Comparison of ENCODE assay signal across 17 cellular contexts in genomic region chr13:72430923-72431322, GRCh38.
DNase-seq lines count a peak whose midpoint lies in the region; FAIRE-seq and TF ChIP-seq lines count a peak whose summit lies in the region.
"Had no signal": no experiment of that assay in that cellular context is flagged by ENCODE, and none has a peak within 500 bp of the region (broad histone marks: within the 10 kb centered on the region; RNA-seq: fewer than 3 reads in every experiment).

No MANE protein-coding gene starts in this region.

- no peak for TF ChIP-seq EP300 in H1 (IDR thresholded peaks at IDR 0.05; ENCODE audit: borderline replicate concordance in 1 of 2, low read depth in 2 of 2, low read length in 2 of 2)

- TF ChIP-seq CTCF in H1 (IDR thresholded peaks at IDR 0.05; ENCODE audit: control extremely low read depth in 1 of 3, insufficient read depth in 1 of 3, low read depth in 1 of 3, low read length in 3 of 3) (no peak), H9 (conservative IDR thresholded peaks at IDR 0.05) (no peak)

- TF ChIP-seq POLR2A in H1 (IDR thresholded peaks at IDR 0.05; ENCODE audit: control extremely low read depth in 1 of 2, low read depth in 2 of 2, low read length in 2 of 2), result no peak

- no peak overlapping the region for H4K5ac ChIP-seq in H1 (ENCODE audit: insufficient read length, low read depth, low read length)
- no peak overlapping the region for H4K5ac ChIP-seq in H9 (ENCODE audit: insufficient read length, low read depth, low read length)

- H3K27ac Mint-ChIP-seq in H9, result peak overlapping the region in 1 of 3 experiments; percentile 66; a peak in 1 of 7 replicates
- H3K27ac Mint-ChIP-seq: CD14-positive monocyte; CD4-positive, alpha-beta memory T cell had no signal

- H2BK5ac ChIP-seq in H1 (ENCODE audit: low read depth, low read length) (no peak overlapping the region), H9 (ENCODE audit: insufficient read length, low read length) (no peak overlapping the region)

- H3K4me1 ChIP-seq in H1 (replicated peaks in 1 of 4; ENCODE audit: control insufficient read depth in 3 of 4, insufficient read depth in 4 of 4, low read length in 3 of 4) (peaks cover 0 to 7% (median 4%) of the 10 kb centered on the region in 4 experiments; a peak in 4 of 7 replicates), H9 (ENCODE audit: insufficient read depth, low read length) (no peaks in the 10 kb centered on the region; the same call in 1 of the 2 replicates)
- H3K4me1 ChIP-seq: BLaER1 had no signal

- H4K91ac ChIP-seq in H1 (replicated peaks; ENCODE audit: insufficient read length, low read length) (no peak overlapping the region), H9 (ENCODE audit: insufficient read length, low read depth, low read length) (no peak overlapping the region)

- H3K14ac ChIP-seq in H1 (ENCODE audit: insufficient read length) (no peak overlapping the region), H9 (ENCODE audit: insufficient read depth, low read length) (no peak overlapping the region)

- H3K4ac ChIP-seq in H1 (replicated peaks; ENCODE audit: insufficient read length, low read depth, low read length) (no peak overlapping the region), H9 (ENCODE audit: low read depth, low read length) (no peak overlapping the region)

- no peak overlapping the region for H2BK12ac ChIP-seq in H1 (ENCODE audit: low read depth, low read length)
- no peak overlapping the region for H2BK12ac ChIP-seq in H9 (ENCODE audit: insufficient read length, low read depth, low read length)

- no peaks in the 10 kb centered on the region for H4K20me1 ChIP-seq in H1 (replicated peaks in 1 of 2; ENCODE audit: control insufficient read depth in 1 of 2, insufficient read depth in 2 of 2, low read length in 2 of 2)
- H4K20me1 ChIP-seq in H9 (ENCODE audit: control insufficient read depth, insufficient read depth, insufficient read length), result no peaks in the 10 kb centered on the region
- H4K20me1 ChIP-seq: BLaER1 had no signal

- 30% methylated on average over 2 of the region's 4 CpGs; no CpG with 5 or more reads in 1 of the 2 experiments for WGBS in H1 (ENCODE audit: extremely low coverage in 1 of 2, insufficient coverage in 1 of 2, insufficient read length in 1 of 2, insufficient replicate concordance in 2 of 2, low coverage in 1 of 2, low lambda C conversion rate in 2 of 2, missing lambda C conversion rate in 1 of 2), 2 experiments
- WGBS in H9 (ENCODE audit: extremely low coverage, insufficient read length, low lambda C conversion rate), result no CpG with 5 or more reads among the region's 4 CpGs

- H3K23me2 ChIP-seq in H1 (ENCODE audit: low read depth, low read length), result no peaks in the 10 kb centered on the region
- H3K23me2 ChIP-seq in H9 (ENCODE audit: insufficient read length, low read depth, low read length, poor library complexity, severe bottlenecking), result no peaks in the 10 kb centered on the region

- H3K4me2 ChIP-seq in H1 (ENCODE audit: insufficient read depth in 1 of 2, low read depth in 2 of 2, low read length in 2 of 2) (0 out of 4 replicates have a peak overlapping the region, but pooled peaks of 1 of the 2 experiments have one; percentile 9), H9 (ENCODE audit: insufficient read depth, insufficient read length, low read length) (no peak overlapping the region)
- H3K4me2 ChIP-seq: BLaER1 had no signal

- H3K23ac ChIP-seq in H1 (ENCODE audit: insufficient read length) (no peak overlapping the region), H9 (ENCODE audit: insufficient read length, low read depth, low read length) (no peak overlapping the region)

- no peak overlapping the region for H3K4me3 Mint-ChIP-seq in H9
- H3K4me3 Mint-ChIP-seq: CD14-positive monocyte; CD4-positive, alpha-beta memory T cell had no signal

- H3K56ac ChIP-seq in H1 (replicated peaks; ENCODE audit: insufficient read length, low read depth, low read length) (no peak overlapping the region), H9 (ENCODE audit: insufficient read length, low read depth, low read length) (no peak overlapping the region)

- H2BK15ac ChIP-seq in H1 (ENCODE audit: low read length) (no peak overlapping the region), H9 (ENCODE audit: low read depth, low read length) (no peak overlapping the region)

- H3K4me1 Mint-ChIP-seq in H9, result peaks cover 30 to 38% of the 10 kb centered on the region in 2 experiments
- H3K4me1 Mint-ChIP-seq: CD14-positive monocyte; CD4-positive, alpha-beta memory T cell had no signal

- H4K8ac ChIP-seq in H1 (ENCODE audit: extremely low read depth, insufficient read depth, low read length), result no peak overlapping the region
- no peak overlapping the region for H4K8ac ChIP-seq in H9 (replicated peaks; ENCODE audit: insufficient read length, low read depth, low read length)

- H3K36me3 Mint-ChIP-seq in H9 (ENCODE audit: insufficient read depth in 1 of 3, low read depth in 3 of 3), result no peaks in the 10 kb centered on the region
- H3K36me3 Mint-ChIP-seq: CD14-positive monocyte; CD4-positive, alpha-beta memory T cell had no signal

- H3K4me3 ChIP-seq in H1 (ENCODE audit: extremely low read depth in 1 of 4, insufficient read depth in 2 of 4, low read depth in 3 of 4, low read length in 4 of 4), result no peak overlapping the region
- H3K4me3 ChIP-seq: BLaER1, HAP-1 had no signal

- H2AFZ ChIP-seq in H1 (ENCODE audit: low read length), result no peak overlapping the region
- no peak overlapping the region for H2AFZ ChIP-seq in H9 (ENCODE audit: low read length)

- H2BK20ac ChIP-seq in H1 (ENCODE audit: low read length) (no peak overlapping the region), H9 (ENCODE audit: low read depth, low read length, poor library complexity, severe bottlenecking) (no peak overlapping the region)

- H3K27me3 ChIP-seq in H1 (replicated peaks in 1 of 4; ENCODE audit: control insufficient read depth in 3 of 4, extremely low read depth in 1 of 4, insufficient read depth in 3 of 4, low read length in 3 of 4) (no peaks in the 10 kb centered on the region), H9 (ENCODE audit: insufficient read depth, low read length) (no peaks in the 10 kb centered on the region)
- H3K27me3 ChIP-seq: BLaER1 had no signal

- CTCF ChIA-PET in H1 (lab: Charles Lee; ENCODE audit: partially characterized antibody), result interaction anchor here (0.5 to 0.9 kb wide), 2 partner anchors 89 to 589 kb away, joined by 3 to 4 read pairs; no protein-coding TSS in a partner anchor

- H3K79me1 ChIP-seq in H1 (ENCODE audit: low read depth, low read length) (no peaks in the 10 kb centered on the region), H9 (ENCODE audit: insufficient read depth, low read depth, low read length, poor library complexity, severe bottlenecking) (no peaks in the 10 kb centered on the region)

- no peak overlapping the region for H3T11ph ChIP-seq in H9 (ENCODE audit: low read length)

- DNase-seq in NCI-H2171 treated with DMSO at 0.1 percent for 48 hours (lab: John Stamatoyannopoulos, UW), result peak; percentile 51
- no peak for DNase-seq in NCI-H2171 (lab: John Stamatoyannopoulos, UW)
- no peak for DNase-seq in H1 (ENCODE audit: low read depth in 1 of 2, low spot score in 2 of 2)
- DNase-seq in islet precursor cell, result peak; percentile 54
- DNase-seq in H9, result no peak
- no peak for DNase-seq in Kasumi-1 (lab: John Stamatoyannopoulos, UW)
- no peak for DNase-seq in HuH-7.5 (ENCODE audit: low spot score)
- DNase-seq: 8988T; CD4-positive, alpha-beta memory T cell; DMS153; DMS79; GF-D8; GOT3; IMR-90 had no signal

- H3K27ac ChIP-seq in H1 (ENCODE audit: low read depth, low read length) (no peak overlapping the region), H9 (ENCODE audit: insufficient read length, low read depth, low read length) (no peak overlapping the region)
- H3K27ac ChIP-seq: BLaER1 had no signal

- H3K18ac ChIP-seq in H1 (ENCODE audit: extremely low read depth, low read length) (no peak overlapping the region), H9 (ENCODE audit: insufficient read length, low read depth, low read length) (no peak overlapping the region)

- H2BK120ac ChIP-seq in H1 (replicated peaks; ENCODE audit: low read depth, low read length), result no peak overlapping the region
- H2BK120ac ChIP-seq in H9 (ENCODE audit: low read depth, low read length, poor library complexity, severe bottlenecking), result no peak overlapping the region

- H3K9me3 Mint-ChIP-seq in H9, result no peaks in the 10 kb centered on the region
- H3K9me3 Mint-ChIP-seq: CD4-positive, alpha-beta memory T cell had no signal

- peaks cover 1% of the 10 kb centered on the region; the same call in 1 of the 2 replicates for H3K27me3 Mint-ChIP-seq in H9 (ENCODE audit: low read depth)
- H3K27me3 Mint-ChIP-seq: CD4-positive, alpha-beta memory T cell had no signal

- FAIRE-seq in H1 (lab: Jason Lieb, UNC), result no peak

- POLR2A ChIA-PET in H1 (lab: Charles Lee; ENCODE audit: partially characterized antibody), result no interaction called here

- H3K9ac ChIP-seq in H1 (replicated peaks in 1 of 4; ENCODE audit: extremely low read depth in 1 of 4, low read depth in 3 of 4, low read length in 3 of 4), result no peak overlapping the region
- H3K9ac ChIP-seq in H9 (ENCODE audit: extremely low read depth, insufficient read length, low read length), result no peak overlapping the region
- H3K9ac ChIP-seq: BLaER1 had no signal

- no peak for TF ChIP-seq RAD21 in H1 (IDR thresholded peaks at IDR 0.05 in 1 of 2, conservative IDR thresholded peaks at IDR 0.05 in 1 of 2; ENCODE audit: low read depth in 2 of 2, low read length in 2 of 2)

- no peaks in the 10 kb centered on the region for H3K79me2 ChIP-seq in H1 (ENCODE audit: control insufficient read depth in 1 of 2, insufficient read depth in 2 of 2, low read length in 2 of 2)
- no peaks in the 10 kb centered on the region for H3K79me2 ChIP-seq in H9 (ENCODE audit: insufficient read depth, low read length)

- H3K9me3 ChIP-seq in H1 (ENCODE audit: insufficient read depth in 2 of 2, low read depth in 1 of 2, low read length in 1 of 2) (no peaks in the 10 kb centered on the region), H9 (ENCODE audit: control insufficient read depth, low read depth, low read length) (no peaks in the 10 kb centered on the region)
- H3K9me3 ChIP-seq: BLaER1, HAP-1 had no signal

- no peaks in the 10 kb centered on the region for H3K36me3 ChIP-seq in H1 (ENCODE audit: control insufficient read depth in 2 of 4, insufficient read depth in 4 of 4, low read length in 3 of 4)
- H3K36me3 ChIP-seq: BLaER1, HAP-1 had no signal

- H2AK5ac ChIP-seq in H1 (ENCODE audit: low read depth, low read length), result no peak overlapping the region
- no peak overlapping the region for H2AK5ac ChIP-seq in H9 (ENCODE audit: insufficient read length, low read length)

TF ChIP-seq in H1, 55 proteins besides CTCF, POLR2A, EP300 and RAD21 (continues in another document):
- TF ChIP-seq USF2 (IDR thresholded peaks at IDR 0.05; ENCODE audit: low read length) (no peak), GTF2F1 (IDR thresholded peaks at IDR 0.05; ENCODE audit: borderline replicate concordance, low read depth, low read length) (no peak), TEAD4 (IDR thresholded peaks at IDR 0.05; ENCODE audit: low read depth, low read length) (peak; percentile 48; the same call in 1 of the 2 replicates)

Comparison
In these comparisons a context has a peak if more than half of its experiments do, and no peak if none do; other contexts are left out.
1. DNase-seq: peak in NCI-H2171 treated with DMSO at 0.1 percent for 48 hours (single experiment) and islet precursor cell (single experiment); none in NCI-H2171 (single experiment), H1 (0 of 2), H9 (single experiment), Kasumi-1 (0 of 2) and HuH-7.5 (single experiment).